In the genomic region with DNA sequence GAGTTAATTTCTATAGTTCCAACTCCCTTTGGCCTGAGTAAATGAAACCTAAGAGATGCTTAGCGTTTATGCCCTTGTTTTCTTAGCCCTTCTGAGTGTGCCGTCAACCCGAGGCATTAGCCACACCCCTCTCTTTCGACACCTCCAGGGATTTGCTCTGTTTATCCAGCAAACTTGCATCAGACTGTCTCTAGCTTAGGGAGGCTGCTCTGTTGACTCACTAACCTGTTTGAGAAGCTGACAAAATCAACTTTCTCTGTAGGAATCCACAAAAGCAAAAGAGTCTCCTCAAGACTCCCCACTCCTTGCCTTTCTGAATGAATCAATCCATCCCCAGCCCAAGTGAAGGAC, we compare ENCODE assay signal across 9 cellular contexts.
DNase-seq lines count a peak whose midpoint lies in the region; ATAC-seq and TF ChIP-seq lines count a peak whose summit lies in the region.
"Had no signal": no experiment of that assay in that cellular context is flagged by ENCODE, and none has a peak within 500 bp of the region (broad histone marks: within the 10 kb centered on the region; RNA-seq: fewer than 3 reads in every experiment).

No MANE protein-coding gene starts in this region.

- H3K4me1 ChIP-seq in PC-9 (replicated peaks; ENCODE audit: insufficient read depth) = peaks cover 27% of the 10 kb centered on the region
- peaks cover 5 to 56% (median 8%) of the 10 kb centered on the region in 3 donors for H3K4me1 ChIP-seq in gastroesophageal sphincter

- no peaks in the 10 kb centered on the region for H4K20me1 ChIP-seq in PC-9 (ENCODE audit: insufficient read depth)

- H3K79me2 ChIP-seq in PC-9 (ENCODE audit: low read depth) = no peaks in the 10 kb centered on the region

- H3K27ac ChIP-seq in PC-9 = peak overlapping the region; percentile 74
- H3K27ac ChIP-seq in gastroesophageal sphincter = peak overlapping the region; percentile 58 to 73 (median 67)

- no peaks in the 10 kb centered on the region for H3K36me3 ChIP-seq in H7 (replicated peaks; ENCODE audit: control insufficient read depth, insufficient read depth, low read length)
- H3K36me3 ChIP-seq in PC-9 (ENCODE audit: low read depth) = no peaks in the 10 kb centered on the region
- no peaks in the 10 kb centered on the region for H3K36me3 ChIP-seq in gastroesophageal sphincter

- no peak for TF ChIP-seq POLR2A in gastroesophageal sphincter (IDR thresholded peaks at IDR 0.05)

- CTCF ChIA-PET in PC-9 (lab: Charles Lee) (interaction anchor here (1.0 kb wide), 1 partner anchor 34 kb away, joined by 3 read pairs; no protein-coding TSS in a partner anchor), GM10248 (lab: Yijun Ruan, JAX) (interaction anchor here (1.3 to 1.6 kb wide), 3 partner anchors 11 to 898 kb away, joined by 3 to 4 read pairs (median 3); no protein-coding TSS in a partner anchor)

- no peak overlapping the region for H2AFZ ChIP-seq in PC-9

- no peak for TF ChIP-seq CTCF in PC-9 (conservative IDR thresholded peaks at IDR 0.05)
- no peak for TF ChIP-seq CTCF in gastroesophageal sphincter (IDR thresholded peaks at IDR 0.05)
- no peak for TF ChIP-seq CTCF in GM10248 (IDR thresholded peaks at IDR 0.05; ENCODE audit: control extremely low read depth, extremely low read depth, low read depth, missing control alignments)

- peaks cover 34% of the 10 kb centered on the region for H3K27me3 ChIP-seq in H7 (ENCODE audit: control insufficient read depth, insufficient read depth, low read length)
- no peaks in the 10 kb centered on the region for H3K27me3 ChIP-seq in PC-9 (ENCODE audit: insufficient read depth, low read depth)
- no peaks in the 10 kb centered on the region for H3K27me3 ChIP-seq in gastroesophageal sphincter

- DNase-seq in H7 (peak; percentile 19), PC-9 (peak; percentile 80 to 97), skeletal muscle cell (ENCODE audit: low read depth) (peak; percentile 94), GM10248 (ENCODE audit: extremely low spot score) (no peak)
- DNase-seq: natural killer cell had no signal

- H3K4me3 ChIP-seq in H7 (ENCODE audit: insufficient read depth, low read depth, low read length) = no peak overlapping the region
- H3K4me3 ChIP-seq in PC-9 = no peak overlapping the region
- H3K4me3 ChIP-seq in gastroesophageal sphincter = no peak overlapping the region
- H3K4me3 ChIP-seq in skeletal muscle cell (ENCODE audit: low read depth, low read length) = no peak overlapping the region

- ATAC-seq in gastroesophageal sphincter (peak; percentile 95), HG03432 (IDR thresholded peaks at IDR 0.05; ENCODE audit: unreplicated experiment) (no peak), HG03378 (IDR thresholded peaks at IDR 0.05; ENCODE audit: unreplicated experiment) (no peak), HG02759 (IDR thresholded peaks at IDR 0.05; ENCODE audit: unreplicated experiment) (no peak)
- ATAC-seq: natural killer cell had no signal

- no peaks in the 10 kb centered on the region for H3K9me2 ChIP-seq in PC-9 (ENCODE audit: insufficient read depth)

- peaks cover 12% of the 10 kb centered on the region for H3F3A ChIP-seq in PC-9 (ENCODE audit: insufficient read depth, low read depth)

- H3K4me2 ChIP-seq in PC-9 = peak overlapping the region; percentile 63

- WGBS in gastroesophageal sphincter (ENCODE audit: low coverage in 1 of 2), 2 donors = 12 to 19% methylated on average over 3 to 4 of the region's 4 CpGs

- no peak for TF ChIP-seq EP300 in gastroesophageal sphincter (IDR thresholded peaks at IDR 0.05)

- POLR2A ChIA-PET in PC-9 (lab: Charles Lee; ENCODE audit: unreplicated experiment) (interaction anchor here (0.6 to 1.1 kb wide), 4 partner anchors 10 to 856 kb away, joined by 3 to 5 read pairs (median 3); no protein-coding TSS in a partner anchor), GM10248 (lab: Yijun Ruan, JAX) (no interaction called here)

- intact Hi-C loops in PC-9 (cut with micrococcal nuclease; ENCODE audit: unreplicated experiment) = loop anchor here (2.0 kb wide), 1 partner anchor 22 kb away; no protein-coding TSS in a partner anchor

- no peaks in the 10 kb centered on the region for H3K9me3 ChIP-seq in PC-9 (ENCODE audit: insufficient read depth, low read depth)
- H3K9me3 ChIP-seq in gastroesophageal sphincter = no peaks in the 10 kb centered on the region

- no TSS peak for BruUV-seq in PC-9 (replicated peaks; lab: Mats Ljungman, UMichigan)
